ENCODE assay signal across 8 cellular contexts in the genomic region with DNA sequence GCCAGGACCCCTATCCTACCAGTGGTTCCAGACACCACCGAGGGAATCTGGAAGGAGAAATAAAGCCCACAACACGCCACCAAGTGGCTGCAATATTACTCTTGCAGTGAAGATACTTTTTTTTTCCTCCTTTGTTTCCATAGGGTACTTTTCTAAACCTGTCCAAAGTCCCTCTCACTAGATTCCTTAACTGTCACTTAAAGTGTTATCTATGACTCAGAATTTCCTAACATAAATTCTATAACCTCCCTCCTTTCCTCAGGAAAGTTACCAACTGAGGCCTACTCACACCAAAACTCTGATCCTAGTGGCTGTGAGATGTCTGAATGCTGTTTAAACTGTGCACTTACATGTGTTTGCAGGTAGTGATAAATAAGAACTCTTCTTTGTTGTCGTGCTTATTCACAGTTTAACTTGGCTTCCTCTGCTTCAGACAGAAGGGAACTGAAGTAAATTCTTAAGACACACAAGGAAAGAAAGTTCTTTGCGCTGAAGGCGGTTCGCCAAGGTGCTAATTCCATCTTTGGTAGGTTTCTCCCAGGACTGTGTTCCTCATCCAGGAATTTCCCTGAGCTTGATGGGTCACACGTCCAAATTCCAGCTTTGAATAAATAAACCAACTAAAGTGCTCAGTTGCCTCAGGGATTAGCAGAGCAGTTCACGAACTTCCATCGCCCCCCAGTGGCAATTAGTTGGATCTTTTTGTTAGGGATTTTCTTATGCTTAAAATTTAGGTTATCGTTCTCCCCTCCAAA.
DNase-seq lines count a peak whose midpoint lies in the region; ATAC-seq and TF ChIP-seq lines count a peak whose summit lies in the region.

No MANE protein-coding gene starts in this region.

- H3K4me3 ChIP-seq in AG09309 (ENCODE audit: control insufficient read depth, low read depth, low read length) = no peak overlapping the region
- H3K4me3 ChIP-seq in HFF-Myc (replicated peaks; ENCODE audit: low read depth, low read length) = no peak overlapping the region

- no peak for DNase-seq in AG09309 (ENCODE audit: low read depth)
- DNase-seq in HFF-Myc (ENCODE audit: extremely low read depth, low read depth) = no peak
- DNase-seq in RKO (ENCODE audit: low spot score) = peak; percentile 57
- DNase-seq in fibroblast of the conjunctiva (ENCODE audit: low read depth) = peak; percentile 55
- DNase-seq in putamen (ENCODE audit: low spot score) = peak; percentile 32
- no peak for DNase-seq in NCI-H187 treated with DMSO at 0.1 percent for 48 hours (lab: John Stamatoyannopoulos, UW)
- no peak for DNase-seq in NCI-H2029 (lab: John Stamatoyannopoulos, UW)

- TF ChIP-seq CTCF in AG09309 (IDR thresholded peaks at IDR 0.05; ENCODE audit: control insufficient read depth, insufficient read depth, low read depth, low read length, missing control alignments) (peak; percentile 46), HFF-Myc (IDR thresholded peaks at IDR 0.05; ENCODE audit: low read depth, low read length, missing control alignments) (peak; percentile 37)

- no peak for ATAC-seq in HG03135 (IDR thresholded peaks at IDR 0.05; ENCODE audit: unreplicated experiment)

Comparison
In these comparisons a context has a peak if more than half of its experiments do, and no peak if none do; other contexts are left out.
1. DNase-seq: peak in RKO (single experiment), fibroblast of the conjunctiva (single experiment) and putamen (single experiment); none in AG09309 (single experiment), HFF-Myc (single experiment), NCI-H187 treated with DMSO at 0.1 percent for 48 hours (single experiment) and NCI-H2029 (single experiment).